1 cellular context compared by ENCODE assay signal in genomic region chr17:77374170-77374936, GRCh38.
A peak's percentile ranks its signal among the peaks of the same experiment; 100 is the strongest.
TF ChIP-seq lines count a peak whose summit lies in the region.

No MANE protein-coding gene starts in this region.

TF ChIP-seq in HepG2, 621 proteins besides CTCF, POLR2A, EP300 and RAD21 (continued from another document and continues in another):
- TF ChIP-seq ZNF318 (CRISPR knock-in tag; IDR thresholded peaks at IDR 0.05) (no peak), HNRNPLL (IDR thresholded peaks at IDR 0.05; ENCODE audit: low read depth, low read length, poor library complexity, severe bottlenecking) (peak; percentile 59), PPARG (CRISPR knock-in tag; conservative IDR thresholded peaks at IDR 0.05) (peak; percentile 65), ZNF558 (CRISPR knock-in tag; IDR thresholded peaks at IDR 0.05; ENCODE audit: borderline replicate concordance) (peak; percentile 48; the same call in 1 of the 2 replicates), SRF (IDR thresholded peaks at IDR 0.05; ENCODE audit: low read depth, low read length) (no peak), ATF5 (CRISPR knock-in tag; IDR thresholded peaks at IDR 0.05; ENCODE audit: low read depth) (no peak), ZBTB25 (CRISPR knock-in tag; IDR thresholded peaks at IDR 0.05) (peak; percentile 49; the same call in 1 of the 2 replicates), ZNF605 (CRISPR knock-in tag; IDR thresholded peaks at IDR 0.05) (peak; percentile 83), NFE2L1 (CRISPR knock-in tag; IDR thresholded peaks at IDR 0.05; ENCODE audit: borderline replicate concordance) (0 out of 2 replicates have a peak, but pooled peaks have one; percentile 13), ZSCAN22 (CRISPR knock-in tag; IDR thresholded peaks at IDR 0.05) (peak; percentile 56; the same call in 1 of the 2 replicates), ZBTB26 (CRISPR knock-in tag; IDR thresholded peaks at IDR 0.05; ENCODE audit: borderline replicate concordance) (peak; percentile 48; the same call in 1 of the 2 replicates), MTERF4 (CRISPR knock-in tag; IDR thresholded peaks at IDR 0.05) (0 out of 2 replicates have a peak, but pooled peaks have one; percentile 18), ZNF773 (CRISPR knock-in tag; IDR thresholded peaks at IDR 0.05; ENCODE audit: borderline replicate concordance) (no peak), NFE2 (CRISPR knock-in tag; IDR thresholded peaks at IDR 0.05) (no peak), CHCHD3 (CRISPR knock-in tag; IDR thresholded peaks at IDR 0.05) (no peak; the same call in 1 of the 2 replicates), TRIM22 (IDR thresholded peaks at IDR 0.05) (no peak), ZNF296 (CRISPR knock-in tag; conservative IDR thresholded peaks at IDR 0.05) (peak; percentile 80), ZNF557 (CRISPR knock-in tag; IDR thresholded peaks at IDR 0.05) (peak; percentile 61; the same call in 1 of the 2 replicates), AHR (CRISPR knock-in tag; IDR thresholded peaks at IDR 0.05) (peak; percentile 77; the same call in 1 of the 2 replicates), MXD4 (CRISPR knock-in tag; IDR thresholded peaks at IDR 0.05) (peak; percentile 84), MATR3 (CRISPR knock-in tag; IDR thresholded peaks at IDR 0.05) (no peak), MIER2 (CRISPR knock-in tag; IDR thresholded peaks at IDR 0.05) (no peak), ADNP (CRISPR knock-in tag; IDR thresholded peaks at IDR 0.05) (no peak), HNRNPH1 (optimal IDR thresholded peaks at IDR 0.05; ENCODE audit: low read depth, low read length) (no peak), MLLT10 (CRISPR knock-in tag; IDR thresholded peaks at IDR 0.05) (no peak), ZMYM3 (CRISPR knock-in tag; IDR thresholded peaks at IDR 0.05) (no peak; the same call in 1 of the 2 replicates), NR1H2 (CRISPR knock-in tag; IDR thresholded peaks at IDR 0.05; ENCODE audit: borderline replicate concordance, low read depth) (no peak), ATM (IDR thresholded peaks at IDR 0.05; ENCODE audit: borderline replicate concordance) (no peak), RNF219 (CRISPR knock-in tag; IDR thresholded peaks at IDR 0.05) (no peak), GFI1 (CRISPR knock-in tag; IDR thresholded peaks at IDR 0.05; ENCODE audit: borderline replicate concordance) (peak; percentile 80; the same call in 1 of the 2 replicates), ZNF564 (CRISPR knock-in tag; IDR thresholded peaks at IDR 0.05) (no peak), ZNF576 (CRISPR knock-in tag; IDR thresholded peaks at IDR 0.05) (no peak), ARID3A (IDR thresholded peaks at IDR 0.05; ENCODE audit: low read depth, low read length) (no peak), ATAD3A (CRISPR knock-in tag; IDR thresholded peaks at IDR 0.05) (no peak), FOXA3 (CRISPR knock-in tag; IDR thresholded peaks at IDR 0.05) (peak; percentile 65), NFKB2 (CRISPR knock-in tag; IDR thresholded peaks at IDR 0.05; ENCODE audit: borderline replicate concordance) (peak; percentile 30; the same call in 1 of the 2 replicates), MTA1 (CRISPR knock-in tag; IDR thresholded peaks at IDR 0.05; ENCODE audit: borderline replicate concordance) (peak; percentile 93), MYC (CRISPR knock-in tag; IDR thresholded peaks at IDR 0.05; ENCODE audit: borderline replicate concordance) (peak; percentile 91), GLI4 (CRISPR knock-in tag; IDR thresholded peaks at IDR 0.05; ENCODE audit: borderline replicate concordance) (peak; percentile 75; the same call in 1 of the 2 replicates), ZKSCAN8 (CRISPR knock-in tag; IDR thresholded peaks at IDR 0.05; ENCODE audit: borderline replicate concordance) (peak; percentile 78; the same call in 1 of the 2 replicates), ZSCAN9 (CRISPR knock-in tag; IDR thresholded peaks at IDR 0.05; ENCODE audit: borderline replicate concordance) (peak; percentile 77; the same call in 1 of the 2 replicates), HNRNPUL1 (IDR thresholded peaks at IDR 0.05; ENCODE audit: low read depth, low read length) (no peak), ZNF552 (CRISPR knock-in tag; IDR thresholded peaks at IDR 0.05; ENCODE audit: borderline replicate concordance) (no peak), ATF7-NPFF (CRISPR knock-in tag; IDR thresholded peaks at IDR 0.05; ENCODE audit: low read depth) (0 out of 2 replicates have a peak, but pooled peaks have one; percentile 63), ELF3 (CRISPR knock-in tag; IDR thresholded peaks at IDR 0.05) (no peak), ZNF253 (CRISPR knock-in tag; IDR thresholded peaks at IDR 0.05; ENCODE audit: borderline replicate concordance) (no peak), NFIB (CRISPR knock-in tag; IDR thresholded peaks at IDR 0.05; ENCODE audit: borderline replicate concordance) (no peak)
